28 cellular contexts compared by ENCODE assay signal in the genomic region with DNA sequence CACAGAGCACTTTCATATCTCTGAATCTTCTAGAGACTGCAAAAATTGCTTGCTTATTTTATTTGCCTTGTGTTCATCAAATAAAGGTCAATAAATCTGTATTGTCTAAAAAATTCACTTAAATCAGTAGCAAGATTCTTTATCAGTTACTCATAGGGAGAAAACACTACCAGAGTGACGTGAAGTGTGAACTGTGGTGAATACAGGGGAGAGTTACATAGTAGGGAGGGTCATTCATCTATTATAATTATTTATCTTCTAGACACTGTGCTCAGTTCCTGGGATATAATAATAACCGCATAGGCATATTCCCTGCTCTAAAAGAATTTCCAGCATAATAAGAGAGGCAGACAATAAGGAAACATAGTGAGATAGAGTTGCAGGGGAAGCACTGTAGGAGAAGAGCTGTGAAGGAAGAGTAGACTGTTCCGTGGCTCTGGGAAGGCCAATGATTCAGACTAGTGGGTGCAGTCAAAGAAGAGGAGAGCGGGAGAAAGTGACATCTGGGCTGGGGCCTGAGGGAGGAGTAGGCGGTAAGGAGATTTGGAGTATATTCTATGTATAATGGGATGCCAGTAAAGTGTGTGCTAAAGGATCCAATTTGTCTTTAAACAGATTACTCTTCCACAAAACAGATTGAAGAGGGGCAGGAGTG.
"Had no signal": no experiment of that assay in that cellular context is flagged by ENCODE, and none has a peak within 500 bp of the region (broad histone marks: within the 10 kb centered on the region; RNA-seq: fewer than 3 reads in every experiment).

No MANE protein-coding gene starts in this region.

- H3K4me1 ChIP-seq: adrenal gland had no signal

- H3K27ac Mint-ChIP-seq: activated CD4-positive, alpha-beta T cell treated with anti-CD3 and anti-CD28 coated beads, Interleukin-2, amount 10 ng/mL, durations not matched to agents 24 days and 14 days; activated CD8-positive, alpha-beta T cell treated with anti-CD3 and anti-CD28 coated beads, Interleukin-2, amount 10 ng/mL, durations not matched to agents 7 days and 5 days; activated naive CD4-positive, alpha-beta T cell treated with anti-CD3 and anti-CD28 coated beads for 36 hours; activated naive CD4-positive, alpha-beta T cell treated with anti-CD3 and anti-CD28 coated beads, Interleukin-2, amount 50 U/mL, for 72 hours; activated T-cell treated with anti-CD3 and anti-CD28 coated beads, Interleukin-2, amount 50 U/mL, for 24 hours; activated T-helper 2 cell treated with anti-CD3 and anti-CD28 coated beads, Interferon-gamma antibody, Interleukin-2, Interleukin-4, amounts not matched to agents 10 μg/mL and 5 μg/mL and 100 μg/mL, durations not matched to agents 14 hours and 24 hours and 36 hours had no signal

- H3K27ac ChIP-seq: adrenal gland, cardiac muscle cell, KMS-11 had no signal

- H3K36me3 Mint-ChIP-seq: activated naive CD4-positive, alpha-beta T cell treated with anti-CD3 and anti-CD28 coated beads, Interleukin-2, amount 50 U/mL, for 72 hours had no signal

- H3K4me3 Mint-ChIP-seq: activated CD4-positive, alpha-beta T cell treated with anti-CD3 and anti-CD28 coated beads, Interleukin-2, amount 10 ng/mL, durations not matched to agents 24 days and 14 days; activated CD8-positive, alpha-beta T cell treated with anti-CD3 and anti-CD28 coated beads, Interleukin-2, amount 10 ng/mL, durations not matched to agents 7 days and 5 days; activated naive CD4-positive, alpha-beta T cell treated with anti-CD3 and anti-CD28 coated beads for 36 hours; activated T-cell treated with anti-CD3 and anti-CD28 coated beads, Interleukin-2, amount 50 U/mL, for 24 hours had no signal

- DNase-seq: activated CD4-positive, alpha-beta T cell treated with anti-CD3 and anti-CD28 coated beads, Interleukin-2, amount 10 ng/mL, durations not matched to agents 24 days and 14 days; activated CD4-positive, alpha-beta T cell treated with anti-CD3 and anti-CD28 coated beads, Interleukin-2, amount 50 U/mL, for 4 hours; activated CD8-positive, alpha-beta T cell treated with anti-CD3 and anti-CD28 coated beads, Interleukin-2, amount 10 ng/mL, durations not matched to agents 7 days and 5 days; activated gamma-delta T cell; activated naive CD4-positive, alpha-beta T cell treated with anti-CD3 and anti-CD28 coated beads for 36 hours; activated T-cell treated with anti-CD3 and anti-CD28 coated beads, Interleukin-2, amount 50 U/mL, for 24 hours; adrenal gland; MM.1S; MV-4-11; NCI-H1092; NCI-H1436 treated with DMSO at 0.1 percent for 48 hours; NCI-H1694 treated with DMSO at 0.1 percent for 48 hours; NCI-H2029 treated with DMSO at 0.1 percent for 48 hours; NCI-H2107; NCI-H2171; NCI-H510A; NCI-H69; NK-92 treated with Interleukin-12 subunit alpha and Interleukin-12 subunit beta, amount 100 ng/mL, for 24 hours; OCI-M1; Right ventricle myocardium superior; SW 1271; T-helper 1 cell; T-helper 2 cell; T-helper 9 cell had no signal

- H3K9me3 Mint-ChIP-seq: activated CD4-positive, alpha-beta T cell treated with anti-CD3 and anti-CD28 coated beads, Interleukin-2, amount 10 ng/mL, durations not matched to agents 24 days and 14 days; activated naive CD4-positive, alpha-beta T cell treated with anti-CD3 and anti-CD28 coated beads for 36 hours; activated naive CD4-positive, alpha-beta T cell treated with anti-CD3 and anti-CD28 coated beads, Interleukin-2, amount 50 U/mL, for 72 hours; activated T-cell treated with anti-CD3 and anti-CD28 coated beads, Interleukin-2, amount 50 U/mL, for 24 hours; activated T-helper 2 cell treated with anti-CD3 and anti-CD28 coated beads, Interferon-gamma antibody, Interleukin-2, Interleukin-4, amounts not matched to agents 10 μg/mL and 5 μg/mL and 100 μg/mL, durations not matched to agents 14 hours and 24 hours and 36 hours had no signal

- H3K27me3 ChIP-seq: adrenal gland, cardiac muscle cell had no signal

- H3K36me3 ChIP-seq: adrenal gland, cardiac muscle cell had no signal

- H3K9me3 ChIP-seq: adrenal gland had no signal

- H3K4me3 ChIP-seq: adrenal gland, cardiac muscle cell had no signal

- H3K27me3 Mint-ChIP-seq: activated T-cell treated with anti-CD3 and anti-CD28 coated beads, Interleukin-2, amount 50 U/mL, for 24 hours had no signal
